In genomic region chr21:44846485-44847260, GRCh38 we compare ENCODE assay signal across 1 cellular context.
TF ChIP-seq lines count a peak whose summit lies in the region.

No MANE protein-coding gene starts in this region.

TF ChIP-seq in HepG2, 621 proteins besides CTCF, POLR2A, EP300 and RAD21 (continued from another document and continues in another):
- no peak for TF ChIP-seq STAT6 (CRISPR knock-in tag; IDR thresholded peaks at IDR 0.05; ENCODE audit: borderline replicate concordance)
- TF ChIP-seq NFE2 (CRISPR knock-in tag; IDR thresholded peaks at IDR 0.05) = no peak
- TF ChIP-seq, protein P1, sequence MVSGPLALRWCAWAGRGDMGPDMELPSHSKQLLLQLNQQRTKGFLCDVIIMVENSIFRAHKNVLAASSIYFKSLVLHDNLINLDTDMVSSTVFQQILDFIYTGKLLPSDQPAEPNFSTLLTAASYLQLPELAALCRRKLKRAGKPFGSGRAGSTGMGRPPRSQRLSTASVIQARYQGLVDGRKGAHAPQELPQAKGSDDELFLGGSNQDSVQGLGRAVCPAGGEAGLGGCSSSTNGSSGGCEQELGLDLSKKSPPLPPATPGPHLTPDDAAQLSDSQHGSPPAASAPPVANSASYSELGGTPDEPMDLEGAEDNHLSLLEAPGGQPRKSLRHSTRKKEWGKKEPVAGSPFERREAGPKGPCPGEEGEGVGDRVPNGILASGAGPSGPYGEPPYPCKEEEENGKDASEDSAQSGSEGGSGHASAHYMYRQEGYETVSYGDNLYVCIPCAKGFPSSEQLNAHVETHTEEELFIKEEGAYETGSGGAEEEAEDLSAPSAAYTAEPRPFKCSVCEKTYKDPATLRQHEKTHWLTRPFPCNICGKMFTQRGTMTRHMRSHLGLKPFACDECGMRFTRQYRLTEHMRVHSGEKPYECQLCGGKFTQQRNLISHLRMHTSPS (CRISPR knock-in tag; IDR thresholded peaks at IDR 0.05; ENCODE audit: low read depth) = 0 out of 2 replicates have a peak, but pooled peaks have one; percentile 17
- no peak for TF ChIP-seq BRCA1 (CRISPR knock-in tag; IDR thresholded peaks at IDR 0.05)
- TF ChIP-seq CHCHD3 (CRISPR knock-in tag; IDR thresholded peaks at IDR 0.05) = no peak
- TF ChIP-seq U2AF1 (optimal IDR thresholded peaks at IDR 0.05; ENCODE audit: low read depth, low read length) = no peak
- no peak for TF ChIP-seq ZNF329 (CRISPR knock-in tag; IDR thresholded peaks at IDR 0.05; ENCODE audit: low read depth)
- no peak for TF ChIP-seq ONECUT2 (CRISPR knock-in tag; IDR thresholded peaks at IDR 0.05)
- no peak for TF ChIP-seq POLR2AphosphoS5 (IDR thresholded peaks at IDR 0.05; ENCODE audit: low read depth, low read length)
- TF ChIP-seq FOXK2 (IDR thresholded peaks at IDR 0.05) = no peak
- peak; percentile 33; the same call in 1 of the 2 replicates for TF ChIP-seq ZBTB7B (CRISPR knock-in tag; IDR thresholded peaks at IDR 0.05)
- TF ChIP-seq ZNF296 (CRISPR knock-in tag; conservative IDR thresholded peaks at IDR 0.05) = 0 out of 2 replicates have a peak, but pooled peaks have one; percentile 42
- no peak for TF ChIP-seq ZNF292 (CRISPR knock-in tag; IDR thresholded peaks at IDR 0.05; ENCODE audit: borderline replicate concordance, low read depth)
- TF ChIP-seq ZNF207 (IDR thresholded peaks at IDR 0.05; ENCODE audit: borderline replicate concordance) = no peak
- no peak for TF ChIP-seq RORA (CRISPR knock-in tag; IDR thresholded peaks at IDR 0.05)
- TF ChIP-seq NR2F6 (IDR thresholded peaks at IDR 0.05) = no peak
- no peak for TF ChIP-seq NR2F6 (CRISPR knock-in tag; IDR thresholded peaks at IDR 0.05)
- TF ChIP-seq ZFAT (CRISPR knock-in tag; conservative IDR thresholded peaks at IDR 0.05) = no peak
- TF ChIP-seq PREB (CRISPR knock-in tag; IDR thresholded peaks at IDR 0.05) = no peak
- no peak for TF ChIP-seq RBAK (CRISPR knock-in tag; IDR thresholded peaks at IDR 0.05)
- no peak for TF ChIP-seq MZF1 (CRISPR knock-in tag; IDR thresholded peaks at IDR 0.05; ENCODE audit: borderline replicate concordance)
- TF ChIP-seq, protein P2, sequence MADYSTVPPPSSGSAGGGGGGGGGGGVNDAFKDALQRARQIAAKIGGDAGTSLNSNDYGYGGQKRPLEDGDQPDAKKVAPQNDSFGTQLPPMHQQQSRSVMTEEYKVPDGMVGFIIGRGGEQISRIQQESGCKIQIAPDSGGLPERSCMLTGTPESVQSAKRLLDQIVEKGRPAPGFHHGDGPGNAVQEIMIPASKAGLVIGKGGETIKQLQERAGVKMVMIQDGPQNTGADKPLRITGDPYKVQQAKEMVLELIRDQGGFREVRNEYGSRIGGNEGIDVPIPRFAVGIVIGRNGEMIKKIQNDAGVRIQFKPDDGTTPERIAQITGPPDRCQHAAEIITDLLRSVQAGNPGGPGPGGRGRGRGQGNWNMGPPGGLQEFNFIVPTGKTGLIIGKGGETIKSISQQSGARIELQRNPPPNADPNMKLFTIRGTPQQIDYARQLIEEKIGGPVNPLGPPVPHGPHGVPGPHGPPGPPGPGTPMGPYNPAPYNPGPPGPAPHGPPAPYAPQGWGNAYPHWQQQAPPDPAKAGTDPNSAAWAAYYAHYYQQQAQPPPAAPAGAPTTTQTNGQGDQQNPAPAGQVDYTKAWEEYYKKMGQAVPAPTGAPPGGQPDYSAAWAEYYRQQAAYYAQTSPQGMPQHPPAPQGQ (CRISPR knock-in tag; IDR thresholded peaks at IDR 0.05; ENCODE audit: borderline replicate concordance) = no peak
- peak; percentile 48; the same call in 1 of the 2 replicates for TF ChIP-seq ZMYM4 (CRISPR knock-in tag; IDR thresholded peaks at IDR 0.05)
- no peak for TF ChIP-seq RELA (CRISPR knock-in tag; IDR thresholded peaks at IDR 0.05)
- no peak for TF ChIP-seq ZBTB49 (CRISPR knock-in tag; IDR thresholded peaks at IDR 0.05; ENCODE audit: borderline replicate concordance)
- TF ChIP-seq RFX1 (IDR thresholded peaks at IDR 0.05) = no peak
- TF ChIP-seq KAT7 (CRISPR knock-in tag; IDR thresholded peaks at IDR 0.05; ENCODE audit: borderline replicate concordance) = no peak
- no peak; the same call in 1 of the 2 replicates for TF ChIP-seq ZNF451 (CRISPR knock-in tag; IDR thresholded peaks at IDR 0.05)
- TF ChIP-seq, protein P3, sequence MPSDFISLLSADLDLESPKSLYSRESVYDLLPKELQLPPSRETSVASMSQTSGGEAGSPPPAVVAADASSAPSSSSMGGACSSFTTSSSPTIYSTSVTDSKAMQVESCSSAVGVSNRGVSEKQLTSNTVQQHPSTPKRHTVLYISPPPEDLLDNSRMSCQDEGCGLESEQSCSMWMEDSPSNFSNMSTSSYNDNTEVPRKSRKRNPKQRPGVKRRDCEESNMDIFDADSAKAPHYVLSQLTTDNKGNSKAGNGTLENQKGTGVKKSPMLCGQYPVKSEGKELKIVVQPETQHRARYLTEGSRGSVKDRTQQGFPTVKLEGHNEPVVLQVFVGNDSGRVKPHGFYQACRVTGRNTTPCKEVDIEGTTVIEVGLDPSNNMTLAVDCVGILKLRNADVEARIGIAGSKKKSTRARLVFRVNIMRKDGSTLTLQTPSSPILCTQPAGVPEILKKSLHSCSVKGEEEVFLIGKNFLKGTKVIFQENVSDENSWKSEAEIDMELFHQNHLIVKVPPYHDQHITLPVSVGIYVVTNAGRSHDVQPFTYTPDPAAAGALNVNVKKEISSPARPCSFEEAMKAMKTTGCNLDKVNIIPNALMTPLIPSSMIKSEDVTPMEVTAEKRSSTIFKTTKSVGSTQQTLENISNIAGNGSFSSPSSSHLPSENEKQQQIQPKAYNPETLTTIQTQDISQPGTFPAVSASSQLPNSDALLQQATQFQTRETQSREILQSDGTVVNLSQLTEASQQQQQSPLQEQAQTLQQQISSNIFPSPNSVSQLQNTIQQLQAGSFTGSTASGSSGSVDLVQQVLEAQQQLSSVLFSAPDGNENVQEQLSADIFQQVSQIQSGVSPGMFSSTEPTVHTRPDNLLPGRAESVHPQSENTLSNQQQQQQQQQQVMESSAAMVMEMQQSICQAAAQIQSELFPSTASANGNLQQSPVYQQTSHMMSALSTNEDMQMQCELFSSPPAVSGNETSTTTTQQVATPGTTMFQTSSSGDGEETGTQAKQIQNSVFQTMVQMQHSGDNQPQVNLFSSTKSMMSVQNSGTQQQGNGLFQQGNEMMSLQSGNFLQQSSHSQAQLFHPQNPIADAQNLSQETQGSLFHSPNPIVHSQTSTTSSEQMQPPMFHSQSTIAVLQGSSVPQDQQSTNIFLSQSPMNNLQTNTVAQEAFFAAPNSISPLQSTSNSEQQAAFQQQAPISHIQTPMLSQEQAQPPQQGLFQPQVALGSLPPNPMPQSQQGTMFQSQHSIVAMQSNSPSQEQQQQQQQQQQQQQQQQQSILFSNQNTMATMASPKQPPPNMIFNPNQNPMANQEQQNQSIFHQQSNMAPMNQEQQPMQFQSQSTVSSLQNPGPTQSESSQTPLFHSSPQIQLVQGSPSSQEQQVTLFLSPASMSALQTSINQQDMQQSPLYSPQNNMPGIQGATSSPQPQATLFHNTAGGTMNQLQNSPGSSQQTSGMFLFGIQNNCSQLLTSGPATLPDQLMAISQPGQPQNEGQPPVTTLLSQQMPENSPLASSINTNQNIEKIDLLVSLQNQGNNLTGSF (CRISPR knock-in tag; IDR thresholded peaks at IDR 0.05) = no peak
- TF ChIP-seq, protein P4, sequence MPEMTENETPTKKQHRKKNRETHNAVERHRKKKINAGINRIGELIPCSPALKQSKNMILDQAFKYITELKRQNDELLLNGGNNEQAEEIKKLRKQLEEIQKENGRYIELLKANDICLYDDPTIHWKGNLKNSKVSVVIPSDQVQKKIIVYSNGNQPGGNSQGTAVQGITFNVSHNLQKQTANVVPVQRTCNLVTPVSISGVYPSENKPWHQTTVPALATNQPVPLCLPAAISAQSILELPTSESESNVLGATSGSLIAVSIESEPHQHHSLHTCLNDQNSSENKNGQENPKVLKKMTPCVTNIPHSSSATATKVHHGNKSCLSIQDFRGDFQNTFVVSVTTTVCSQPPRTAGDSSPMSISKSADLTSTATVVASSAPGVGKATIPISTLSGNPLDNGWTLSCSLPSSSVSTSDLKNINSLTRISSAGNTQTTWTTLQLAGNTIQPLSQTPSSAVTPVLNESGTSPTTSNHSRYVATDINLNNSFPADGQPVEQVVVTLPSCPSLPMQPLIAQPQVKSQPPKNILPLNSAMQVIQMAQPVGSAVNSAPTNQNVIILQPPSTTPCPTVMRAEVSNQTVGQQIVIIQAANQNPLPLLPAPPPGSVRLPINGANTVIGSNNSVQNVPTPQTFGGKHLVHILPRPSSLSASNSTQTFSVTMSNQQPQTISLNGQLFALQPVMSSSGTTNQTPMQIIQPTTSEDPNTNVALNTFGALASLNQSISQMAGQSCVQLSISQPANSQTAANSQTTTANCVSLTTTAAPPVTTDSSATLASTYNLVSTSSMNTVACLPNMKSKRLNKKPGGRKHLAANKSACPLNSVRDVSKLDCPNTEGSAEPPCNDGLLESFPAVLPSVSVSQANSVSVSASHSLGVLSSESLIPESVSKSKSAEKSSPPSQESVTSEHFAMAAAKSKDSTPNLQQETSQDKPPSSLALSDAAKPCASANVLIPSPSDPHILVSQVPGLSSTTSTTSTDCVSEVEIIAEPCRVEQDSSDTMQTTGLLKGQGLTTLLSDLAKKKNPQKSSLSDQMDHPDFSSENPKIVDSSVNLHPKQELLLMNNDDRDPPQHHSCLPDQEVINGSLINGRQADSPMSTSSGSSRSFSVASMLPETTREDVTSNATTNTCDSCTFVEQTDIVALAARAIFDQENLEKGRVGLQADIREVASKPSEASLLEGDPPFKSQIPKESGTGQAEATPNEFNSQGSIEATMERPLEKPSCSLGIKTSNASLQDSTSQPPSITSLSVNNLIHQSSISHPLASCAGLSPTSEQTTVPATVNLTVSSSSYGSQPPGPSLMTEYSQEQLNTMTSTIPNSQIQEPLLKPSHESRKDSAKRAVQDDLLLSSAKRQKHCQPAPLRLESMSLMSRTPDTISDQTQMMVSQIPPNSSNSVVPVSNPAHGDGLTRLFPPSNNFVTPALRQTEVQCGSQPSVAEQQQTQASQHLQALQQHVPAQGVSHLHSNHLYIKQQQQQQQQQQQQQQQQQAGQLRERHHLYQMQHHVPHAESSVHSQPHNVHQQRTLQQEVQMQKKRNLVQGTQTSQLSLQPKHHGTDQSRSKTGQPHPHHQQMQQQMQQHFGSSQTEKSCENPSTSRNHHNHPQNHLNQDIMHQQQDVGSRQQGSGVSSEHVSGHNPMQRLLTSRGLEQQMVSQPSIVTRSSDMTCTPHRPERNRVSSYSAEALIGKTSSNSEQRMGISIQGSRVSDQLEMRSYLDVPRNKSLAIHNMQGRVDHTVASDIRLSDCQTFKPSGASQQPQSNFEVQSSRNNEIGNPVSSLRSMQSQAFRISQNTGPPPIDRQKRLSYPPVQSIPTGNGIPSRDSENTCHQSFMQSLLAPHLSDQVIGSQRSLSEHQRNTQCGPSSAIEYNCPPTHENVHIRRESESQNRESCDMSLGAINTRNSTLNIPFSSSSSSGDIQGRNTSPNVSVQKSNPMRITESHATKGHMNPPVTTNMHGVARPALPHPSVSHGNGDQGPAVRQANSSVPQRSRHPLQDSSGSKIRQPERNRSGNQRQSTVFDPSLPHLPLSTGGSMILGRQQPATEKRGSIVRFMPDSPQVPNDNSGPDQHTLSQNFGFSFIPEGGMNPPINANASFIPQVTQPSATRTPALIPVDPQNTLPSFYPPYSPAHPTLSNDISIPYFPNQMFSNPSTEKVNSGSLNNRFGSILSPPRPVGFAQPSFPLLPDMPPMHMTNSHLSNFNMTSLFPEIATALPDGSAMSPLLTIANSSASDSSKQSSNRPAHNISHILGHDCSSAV (CRISPR knock-in tag; IDR thresholded peaks at IDR 0.05; ENCODE audit: borderline replicate concordance) = no peak
- no peak for TF ChIP-seq AGO2 (optimal IDR thresholded peaks at IDR 0.05; ENCODE audit: low read depth, low read length)
- TF ChIP-seq PAWR (CRISPR knock-in tag; IDR thresholded peaks at IDR 0.05; ENCODE audit: borderline replicate concordance) = no peak
